8 cellular contexts compared by ENCODE assay signal in the genomic region with DNA sequence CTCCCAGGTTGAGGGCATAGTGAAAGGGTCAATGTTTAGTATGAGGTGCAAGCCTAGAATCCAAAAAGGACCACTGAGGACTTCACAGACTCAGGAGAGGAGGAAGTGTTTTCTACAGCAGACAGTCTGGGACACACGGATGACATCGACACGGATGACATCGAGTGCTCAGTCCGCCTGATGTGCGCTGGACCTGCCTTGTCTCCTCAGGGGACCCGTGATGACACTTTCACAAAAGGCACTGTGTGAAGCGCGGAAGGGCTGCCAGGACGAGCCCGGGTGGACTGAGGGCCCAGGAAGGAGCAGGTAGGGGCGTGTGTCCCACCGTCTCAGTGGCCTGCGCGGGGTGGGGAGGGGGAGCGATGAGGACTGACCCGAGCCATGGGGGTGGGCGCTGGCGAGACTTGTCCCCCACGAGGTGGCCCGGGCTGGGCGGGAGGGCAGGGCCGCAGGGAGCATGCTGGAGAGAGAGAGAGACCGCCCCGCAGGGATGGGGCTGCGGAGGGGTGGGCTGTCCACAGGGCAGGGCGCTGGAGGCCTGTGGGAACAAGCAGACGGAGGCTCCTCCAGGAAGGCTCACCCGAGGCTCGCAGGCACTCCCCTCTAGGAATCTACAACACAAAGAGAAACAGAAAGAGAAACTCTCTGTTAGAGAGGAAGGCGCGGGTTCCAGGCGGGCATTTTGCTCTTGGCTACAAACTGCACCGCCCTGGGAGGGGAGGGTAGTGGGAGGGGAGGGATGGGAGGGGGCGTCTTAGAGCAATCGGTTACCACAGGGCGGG. TPM values are rescaled to one million over a fixed set of nuclear protein-coding genes. Genes with fewer than 3 reads are reported as not detected.
DNase-seq lines count a peak whose midpoint lies in the region; ATAC-seq and TF ChIP-seq lines count a peak whose summit lies in the region.

No MANE protein-coding gene starts in this region.

- 62 to 79% (median 71%) methylated on average over 27 to 37 of the region's 37 CpGs for WGBS in stomach, 5 donors

- intact Hi-C loops in stomach (cut with DNase I; ENCODE audit: low total_unique reads): loop anchor here (10.0 kb wide), 1 partner anchor 155 kb away; a partner anchor contains a TSS

- no peak for TF ChIP-seq POLR2A in stomach (IDR thresholded peaks at IDR 0.05)

- H3K4me1 ChIP-seq in MM.1S (ENCODE audit: low read length) (peaks cover 49% of the 10 kb centered on the region), stomach (peaks cover 34 to 79% (median 42%) of the 10 kb centered on the region in 4 donors)

- no peak for DNase-seq in MM.1S
- DNase-seq in activated CD8-positive, alpha-beta memory T cell treated with anti-CD3 and anti-CD28 coated beads, Interleukin-2, amount 50 U/mL, for 48 hours: peak; percentile 84
- peak; percentile 77 for DNase-seq in iPS-NIHi7 (ENCODE audit: extremely low spot score)
- peak; percentile 47 for DNase-seq in stomach
- DNase-seq in DMS 273 (lab: John Stamatoyannopoulos, UW; ENCODE audit: unreplicated experiment): no peak

- no peak overlapping the region for H2AFZ ChIP-seq in MM.1S (ENCODE audit: low read length)

- TF ChIP-seq CTCF in MM.1S (IDR thresholded peaks at IDR 0.05; ENCODE audit: low read length) (no peak), stomach (IDR thresholded peaks at IDR 0.05) (no peak)

- no peak overlapping the region for H3K4me2 ChIP-seq in MM.1S (ENCODE audit: low read depth, low read length)

- no peak for TF ChIP-seq EP300 in stomach (IDR thresholded peaks at IDR 0.05)

- no peaks in the 10 kb centered on the region for H4K20me1 ChIP-seq in MM.1S (ENCODE audit: insufficient read depth, low read length)

- no peaks in the 10 kb centered on the region for H3K79me2 ChIP-seq in MM.1S (ENCODE audit: low read length)

- H3K9me3 ChIP-seq in MM.1S (replicated peaks; ENCODE audit: insufficient read depth, low read length) (no peaks in the 10 kb centered on the region), stomach (no peaks in the 10 kb centered on the region)

- no peaks in the 10 kb centered on the region for H3K9me2 ChIP-seq in MM.1S (replicated peaks; ENCODE audit: insufficient read depth, low read length)

- no peak overlapping the region for H3K9ac ChIP-seq in MM.1S (ENCODE audit: low read length)

- no peak overlapping the region for H3K4me3 ChIP-seq in MM.1S (ENCODE audit: low read length)
- peak overlapping the region in 3 of 4 donors; percentile 3 to 25 (median 22) for H3K4me3 ChIP-seq in stomach

- H3K27ac ChIP-seq in MM.1S (ENCODE audit: low read length) (peak overlapping the region; percentile 99; the same call in 1 of the 2 replicates), stomach (peak overlapping the region; percentile 32 to 92 (median 85))

- H3K36me3 ChIP-seq in MM.1S (replicated peaks; ENCODE audit: insufficient read depth, low read length): no peaks in the 10 kb centered on the region
- H3K36me3 ChIP-seq in stomach: peaks cover 0 to 44% (median 29%) of the 10 kb centered on the region in 4 donors

- ATAC-seq in GM21825 (IDR thresholded peaks at IDR 0.05; ENCODE audit: unreplicated experiment) (no peak), GM19035 (IDR thresholded peaks at IDR 0.05; ENCODE audit: unreplicated experiment) (no peak), HG02763 (IDR thresholded peaks at IDR 0.05; ENCODE audit: unreplicated experiment) (no peak)

- peaks cover 64% of the 10 kb centered on the region for H3F3A ChIP-seq in MM.1S (ENCODE audit: insufficient read depth, low read length)

- H3K27me3 ChIP-seq in MM.1S (replicated peaks; ENCODE audit: insufficient read depth, low read length) (no peaks in the 10 kb centered on the region), stomach (no peaks in the 10 kb centered on the region)

RNA-seq across cellular contexts. Expression of a gene that starts 54.9 kb away (rescaled TPM):
- total RNA-seq in stomach: 10 to 100 TPM in 3 of 5 donors, 1 to 10 TPM in 2; 7.3 to 52.1 (median 16.9) TPM
- 10 to 100 TPM; 15.9 to 32.4 (median 17.3) TPM for polyA plus RNA-seq in stomach

RNA-seq across cellular contexts. Expression of a gene that starts 55.1 kb away (rescaled TPM):
- total RNA-seq in stomach: 10 to 100 TPM; 18.7 to 62.0 (median 31.7) TPM
- polyA plus RNA-seq in stomach: 10 to 100 TPM; 54.5 to 67.5 (median 55.3) TPM

Comparison
In these comparisons a context has a peak if more than half of its experiments do, and no peak if none do; other contexts are left out.
1. DNase-seq: peak in activated CD8-positive, alpha-beta memory T cell treated with anti-CD3 and anti-CD28 coated beads, Interleukin-2, amount 50 U/mL, for 48 hours (single experiment), iPS-NIHi7 (single experiment) and stomach (single experiment); none in MM.1S (single experiment) and DMS 273 (single experiment).